1 cellular context compared by ENCODE assay signal in the genomic region with DNA sequence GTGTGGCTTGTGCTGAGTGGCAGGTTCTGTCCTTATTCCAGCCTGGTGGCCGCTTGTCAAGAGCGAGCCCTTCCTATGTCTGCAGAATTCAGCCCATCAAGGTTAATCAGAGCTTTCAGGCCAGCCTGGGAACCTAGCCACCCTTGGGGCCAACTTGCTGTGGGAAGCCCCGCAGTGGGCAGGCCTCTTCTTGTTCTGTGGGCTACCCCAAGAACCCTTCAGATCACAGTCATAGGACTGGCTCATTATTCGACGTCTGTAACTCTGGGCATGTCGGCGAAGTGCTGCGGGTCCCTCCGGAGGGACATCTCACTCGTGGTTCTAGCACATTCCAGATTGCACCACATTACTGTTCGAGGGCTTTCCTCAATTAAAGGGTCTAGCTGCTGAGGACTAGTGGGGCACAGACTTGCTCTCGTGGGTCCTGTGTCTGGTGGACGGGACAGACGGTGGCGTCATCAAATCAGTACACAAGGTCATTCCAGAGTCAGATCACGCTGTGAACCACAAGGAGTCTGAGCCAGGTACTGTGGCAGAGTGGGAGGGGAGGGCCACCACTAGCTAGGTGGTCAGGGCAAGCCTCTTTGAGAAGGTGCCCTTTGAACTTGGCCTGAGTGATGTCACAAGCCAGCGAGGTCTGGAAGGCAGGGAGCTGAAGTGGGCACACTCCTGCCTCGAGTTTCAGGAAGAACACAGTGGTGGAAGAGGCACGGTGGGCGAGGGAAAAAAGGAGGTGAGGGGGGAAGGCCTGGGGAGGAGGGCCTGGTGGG.
TF ChIP-seq lines count a peak whose summit lies in the region.

No MANE protein-coding gene starts in this region.

TF ChIP-seq in GM23338, 12 proteins besides CTCF, POLR2A, EP300 and RAD21 (continued from another document):
- TF ChIP-seq, protein P1, sequence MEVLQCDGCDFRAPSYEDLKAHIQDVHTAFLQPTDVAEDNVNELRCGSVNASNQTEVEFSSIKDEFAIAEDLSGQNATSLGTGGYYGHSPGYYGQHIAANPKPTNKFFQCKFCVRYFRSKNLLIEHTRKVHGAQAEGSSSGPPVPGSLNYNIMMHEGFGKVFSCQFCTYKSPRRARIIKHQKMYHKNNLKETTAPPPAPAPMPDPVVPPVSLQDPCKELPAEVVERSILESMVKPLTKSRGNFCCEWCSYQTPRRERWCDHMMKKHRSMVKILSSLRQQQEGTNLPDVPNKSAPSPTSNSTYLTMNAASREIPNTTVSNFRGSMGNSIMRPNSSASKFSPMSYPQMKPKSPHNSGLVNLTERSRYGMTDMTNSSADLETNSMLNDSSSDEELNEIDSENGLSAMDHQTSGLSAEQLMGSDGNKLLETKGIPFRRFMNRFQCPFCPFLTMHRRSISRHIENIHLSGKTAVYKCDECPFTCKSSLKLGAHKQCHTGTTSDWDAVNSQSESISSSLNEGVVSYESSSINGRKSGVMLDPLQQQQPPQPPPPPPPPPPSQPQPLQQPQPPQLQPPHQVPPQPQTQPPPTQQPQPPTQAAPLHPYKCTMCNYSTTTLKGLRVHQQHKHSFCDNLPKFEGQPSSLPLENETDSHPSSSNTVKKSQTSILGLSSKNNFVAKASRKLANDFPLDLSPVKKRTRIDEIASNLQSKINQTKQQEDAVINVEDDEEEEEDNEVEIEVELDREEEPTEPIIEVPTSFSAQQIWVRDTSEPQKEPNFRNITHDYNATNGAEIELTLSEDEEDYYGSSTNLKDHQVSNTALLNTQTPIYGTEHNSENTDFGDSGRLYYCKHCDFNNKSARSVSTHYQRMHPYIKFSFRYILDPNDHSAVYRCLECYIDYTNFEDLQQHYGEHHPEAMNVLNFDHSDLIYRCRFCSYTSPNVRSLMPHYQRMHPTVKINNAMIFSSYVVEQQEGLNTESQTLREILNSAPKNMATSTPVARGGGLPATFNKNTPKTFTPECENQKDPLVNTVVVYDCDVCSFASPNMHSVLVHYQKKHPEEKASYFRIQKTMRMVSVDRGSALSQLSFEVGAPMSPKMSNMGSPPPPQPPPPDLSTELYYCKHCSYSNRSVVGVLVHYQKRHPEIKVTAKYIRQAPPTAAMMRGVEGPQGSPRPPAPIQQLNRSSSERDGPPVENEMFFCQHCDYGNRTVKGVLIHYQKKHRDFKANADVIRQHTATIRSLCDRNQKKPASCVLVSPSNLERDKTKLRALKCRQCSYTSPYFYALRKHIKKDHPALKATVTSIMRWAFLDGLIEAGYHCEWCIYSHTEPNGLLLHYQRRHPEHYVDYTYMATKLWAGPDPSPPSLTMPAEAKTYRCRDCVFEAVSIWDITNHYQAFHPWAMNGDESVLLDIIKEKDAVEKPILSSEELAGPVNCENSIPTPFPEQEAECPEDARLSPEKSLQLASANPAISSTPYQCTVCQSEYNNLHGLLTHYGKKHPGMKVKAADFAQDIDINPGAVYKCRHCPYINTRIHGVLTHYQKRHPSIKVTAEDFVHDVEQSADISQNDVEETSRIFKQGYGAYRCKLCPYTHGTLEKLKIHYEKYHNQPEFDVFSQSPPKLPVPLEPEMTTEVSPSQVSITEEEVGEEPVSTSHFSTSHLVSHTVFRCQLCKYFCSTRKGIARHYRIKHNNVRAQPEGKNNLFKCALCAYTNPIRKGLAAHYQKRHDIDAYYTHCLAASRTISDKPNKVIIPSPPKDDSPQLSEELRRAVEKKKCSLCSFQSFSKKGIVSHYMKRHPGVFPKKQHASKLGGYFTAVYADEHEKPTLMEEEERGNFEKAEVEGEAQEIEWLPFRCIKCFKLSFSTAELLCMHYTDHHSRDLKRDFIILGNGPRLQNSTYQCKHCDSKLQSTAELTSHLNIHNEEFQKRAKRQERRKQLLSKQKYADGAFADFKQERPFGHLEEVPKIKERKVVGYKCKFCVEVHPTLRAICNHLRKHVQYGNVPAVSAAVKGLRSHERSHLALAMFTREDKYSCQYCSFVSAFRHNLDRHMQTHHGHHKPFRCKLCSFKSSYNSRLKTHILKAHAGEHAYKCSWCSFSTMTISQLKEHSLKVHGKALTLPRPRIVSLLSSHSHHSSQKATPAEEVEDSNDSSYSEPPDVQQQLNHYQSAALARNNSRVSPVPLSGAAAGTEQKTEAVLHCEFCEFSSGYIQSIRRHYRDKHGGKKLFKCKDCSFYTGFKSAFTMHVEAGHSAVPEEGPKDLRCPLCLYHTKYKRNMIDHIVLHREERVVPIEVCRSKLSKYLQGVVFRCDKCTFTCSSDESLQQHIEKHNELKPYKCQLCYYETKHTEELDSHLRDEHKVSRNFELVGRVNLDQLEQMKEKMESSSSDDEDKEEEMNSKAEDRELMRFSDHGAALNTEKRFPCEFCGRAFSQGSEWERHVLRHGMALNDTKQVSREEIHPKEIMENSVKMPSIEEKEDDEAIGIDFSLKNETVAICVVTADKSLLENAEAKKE (CRISPR knock-in tag; IDR thresholded peaks at IDR 0.05) = no peak
- TF ChIP-seq, protein P2, sequence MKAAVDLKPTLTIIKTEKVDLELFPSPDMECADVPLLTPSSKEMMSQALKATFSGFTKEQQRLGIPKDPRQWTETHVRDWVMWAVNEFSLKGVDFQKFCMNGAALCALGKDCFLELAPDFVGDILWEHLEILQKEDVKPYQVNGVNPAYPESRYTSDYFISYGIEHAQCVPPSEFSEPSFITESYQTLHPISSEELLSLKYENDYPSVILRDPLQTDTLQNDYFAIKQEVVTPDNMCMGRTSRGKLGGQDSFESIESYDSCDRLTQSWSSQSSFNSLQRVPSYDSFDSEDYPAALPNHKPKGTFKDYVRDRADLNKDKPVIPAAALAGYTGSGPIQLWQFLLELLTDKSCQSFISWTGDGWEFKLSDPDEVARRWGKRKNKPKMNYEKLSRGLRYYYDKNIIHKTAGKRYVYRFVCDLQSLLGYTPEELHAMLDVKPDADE (IDR thresholded peaks at IDR 0.05) = no peak
- TF ChIP-seq EZH2 (IDR thresholded peaks at IDR 0.05; ENCODE audit: low read depth, unreplicated experiment) (no peak), ZNF331 (CRISPR knock-in tag; IDR thresholded peaks at IDR 0.05; ENCODE audit: low read depth) (no peak), NANOG (IDR thresholded peaks at IDR 0.05; ENCODE audit: borderline replicate concordance) (no peak), CREB1 (CRISPR knock-in tag; IDR thresholded peaks at IDR 0.05; ENCODE audit: low read depth) (no peak), ZNF114 (CRISPR knock-in tag; IDR thresholded peaks at IDR 0.05) (no peak), JUNB (IDR thresholded peaks at IDR 0.05; ENCODE audit: unreplicated experiment) (no peak)
